ENCODE assay signal across 20 cellular contexts in genomic region chr2:36704475-36705150, GRCh38. TPM values are rescaled to one million over a fixed set of nuclear protein-coding genes. Genes with fewer than 3 reads are reported as not detected.
DNase-seq lines count a peak whose midpoint lies in the region; ATAC-seq and TF ChIP-seq lines count a peak whose summit lies in the region.
"Had no signal": no experiment of that assay in that cellular context is flagged by ENCODE, and none has a peak within 500 bp of the region (broad histone marks: within the 10 kb centered on the region; RNA-seq: fewer than 3 reads in every experiment).

No MANE protein-coding gene starts in this region.

- H3K4me2 ChIP-seq in neural progenitor cell = no peak overlapping the region

- H3K27ac Mint-ChIP-seq in neural progenitor cell = peak overlapping the region; percentile 82
- no peak overlapping the region for H3K27ac Mint-ChIP-seq in activated CD4-positive, alpha-beta memory T cell treated with anti-CD3 and anti-CD28 coated beads, Interleukin-2, amount 10 ng/mL, durations not matched to agents 7 days and 5 days
- H3K27ac Mint-ChIP-seq: activated naive CD8-positive, alpha-beta T cell; activated T-helper 1 cell treated with anti-CD3 and anti-CD28 coated beads, Interleukin-12 subunit alpha, Interleukin-12 subunit beta, Interleukin-2, Interleukin-4 antibody, amounts not matched to agents 30 ng/mL and 10 ng/mL and 1 ng/mL, durations not matched to agents 14 hours and 24 hours and 36 hours had no signal

- peaks cover 7% of the 10 kb centered on the region for H3K27me3 Mint-ChIP-seq in neural progenitor cell (ENCODE audit: insufficient read depth, low read depth)
- peaks cover 4% of the 10 kb centered on the region for H3K27me3 Mint-ChIP-seq in activated CD4-positive, alpha-beta memory T cell treated with anti-CD3 and anti-CD28 coated beads, Interleukin-2, amount 10 ng/mL, durations not matched to agents 7 days and 5 days

- peaks cover 5% of the 10 kb centered on the region for H3K9me3 Mint-ChIP-seq in neural progenitor cell
- H3K9me3 Mint-ChIP-seq in activated CD4-positive, alpha-beta memory T cell treated with anti-CD3 and anti-CD28 coated beads, Interleukin-2, amount 10 ng/mL, durations not matched to agents 7 days and 5 days = no peaks in the 10 kb centered on the region
- H3K9me3 Mint-ChIP-seq: activated T-helper 1 cell treated with anti-CD3 and anti-CD28 coated beads, Interleukin-12 subunit alpha, Interleukin-12 subunit beta, Interleukin-2, Interleukin-4 antibody, amounts not matched to agents 30 ng/mL and 10 ng/mL and 1 ng/mL, durations not matched to agents 14 hours and 24 hours and 36 hours had no signal

- peaks cover 26% of the 10 kb centered on the region for H3K4me1 Mint-ChIP-seq in neural progenitor cell
- no peaks in the 10 kb centered on the region for H3K4me1 Mint-ChIP-seq in activated CD4-positive, alpha-beta memory T cell treated with anti-CD3 and anti-CD28 coated beads, Interleukin-2, amount 10 ng/mL, durations not matched to agents 7 days and 5 days

- H3K4me1 ChIP-seq in adipocyte (ENCODE audit: control insufficient read depth, insufficient read depth, low read length) (peaks cover 53% of the 10 kb centered on the region), heart right ventricle (peaks cover 0 to 38% (median 13%) of the 10 kb centered on the region in 9 donors), neural progenitor cell (no peaks in the 10 kb centered on the region), thyroid gland (peaks cover 0 to 4% of the 10 kb centered on the region in 2 donors), breast epithelium (peaks cover 0 to 3% of the 10 kb centered on the region in 2 donors)
- H3K4me1 ChIP-seq: parathyroid adenoma had no signal

- no peak for TF ChIP-seq POLR2A in thyroid gland (IDR thresholded peaks at IDR 0.05)
- TF ChIP-seq POLR2A in breast epithelium (IDR thresholded peaks at IDR 0.05) = no peak

- no peak overlapping the region for H3K4me3 Mint-ChIP-seq in neural progenitor cell
- no peak overlapping the region for H3K4me3 Mint-ChIP-seq in activated CD4-positive, alpha-beta memory T cell treated with anti-CD3 and anti-CD28 coated beads, Interleukin-2, amount 10 ng/mL, durations not matched to agents 7 days and 5 days
- H3K4me3 Mint-ChIP-seq: activated naive CD8-positive, alpha-beta T cell; activated T-helper 1 cell treated with anti-CD3 and anti-CD28 coated beads, Interleukin-12 subunit alpha, Interleukin-12 subunit beta, Interleukin-2, Interleukin-4 antibody, amounts not matched to agents 30 ng/mL and 10 ng/mL and 1 ng/mL, durations not matched to agents 14 hours and 24 hours and 36 hours had no signal

- H3K27me3 ChIP-seq in adipocyte (replicated peaks; ENCODE audit: control insufficient read depth, insufficient read depth, low read length) (no peaks in the 10 kb centered on the region), heart right ventricle (peaks cover 0 to 12% (median 0%) of the 10 kb centered on the region in 7 donors), neural progenitor cell (no peaks in the 10 kb centered on the region), thyroid gland (no peaks in the 10 kb centered on the region), breast epithelium (no peaks in the 10 kb centered on the region)
- H3K27me3 ChIP-seq: left lung had no signal

- no peaks in the 10 kb centered on the region for H3K9me3 ChIP-seq in adipocyte (ENCODE audit: control insufficient read depth, low read length)
- no peaks in the 10 kb centered on the region for H3K9me3 ChIP-seq in heart right ventricle
- no peaks in the 10 kb centered on the region for H3K9me3 ChIP-seq in neural progenitor cell (ENCODE audit: low read depth)
- H3K9me3 ChIP-seq in thyroid gland = no peaks in the 10 kb centered on the region
- H3K9me3 ChIP-seq in breast epithelium = no peaks in the 10 kb centered on the region
- H3K9me3 ChIP-seq: left lung had no signal

- no peak for TF ChIP-seq CTCF in heart right ventricle (IDR thresholded peaks at IDR 0.05)
- TF ChIP-seq CTCF in neural progenitor cell (IDR thresholded peaks at IDR 0.05) = no peak
- no peak for TF ChIP-seq CTCF in thyroid gland (IDR thresholded peaks at IDR 0.05)
- TF ChIP-seq CTCF in breast epithelium (IDR thresholded peaks at IDR 0.05) = no peak

- no peaks in the 10 kb centered on the region for H3K36me3 Mint-ChIP-seq in neural progenitor cell
- no peaks in the 10 kb centered on the region for H3K36me3 Mint-ChIP-seq in activated CD4-positive, alpha-beta memory T cell treated with anti-CD3 and anti-CD28 coated beads, Interleukin-2, amount 10 ng/mL, durations not matched to agents 7 days and 5 days (ENCODE audit: low read depth)
- H3K36me3 Mint-ChIP-seq: activated naive CD8-positive, alpha-beta T cell had no signal

- CTCF ChIA-PET in activated CD4-positive, alpha-beta memory T cell treated with anti-CD3 and anti-CD28 coated beads, Interleukin-2, amount 10 ng/mL, durations not matched to agents 7 days and 5 days (lab: Charles Lee) = no interaction called here

- intact Hi-C loops in heart right ventricle (cut with DNase I) = no loop called here
- intact Hi-C loops in thyroid gland (cut with DNase I) = no loop called here
- intact Hi-C loops in breast epithelium (cut with DNase I; ENCODE audit: low total_unique reads) = no loop called here

- no peaks in the 10 kb centered on the region for H3F3A ChIP-seq in neural progenitor cell (ENCODE audit: low read depth)

- 63 to 70% methylated on average over 6 of the region's 6 CpGs for WGBS in heart right ventricle, 2 donors
- WGBS in thyroid gland, 2 donors = 65 to 67% methylated on average over 6 of the region's 6 CpGs

- DNase-seq in adipocyte (ENCODE audit: low read depth) (peak; percentile 75), heart right ventricle (no peak), neural progenitor cell (ENCODE audit: low spot score) (no peak), thyroid gland (no peak), breast epithelium (ENCODE audit: low spot score in 2 of 2) (no peak)
- DNase-seq in activated CD4-positive, alpha-beta memory T cell treated with anti-CD3 and anti-CD28 coated beads, Interleukin-2, amount 10 ng/mL, durations not matched to agents 7 days and 5 days = no peak
- no peak for DNase-seq in stimulated activated CD4-positive, alpha-beta T cell treated with anti-CD3 and anti-CD28 coated beads, Interleukin-1b, Interleukin-23, amount 100 ng/mL, for 48 hours
- DNase-seq: foreskin melanocyte, Kasumi-1, left lung, NCI-H1048, NCI-H2081 treated with DMSO at 0.1 percent for 48 hours, NCI-H510A, T-helper 9 cell had no signal

- no peaks in the 10 kb centered on the region for H4K20me1 ChIP-seq in neural progenitor cell (ENCODE audit: low read depth)

- H3K79me2 ChIP-seq in neural progenitor cell (ENCODE audit: low read depth) = no peaks in the 10 kb centered on the region
- H3K79me2 ChIP-seq: parathyroid adenoma had no signal

- peak overlapping the region; percentile 41 for H3K4me3 ChIP-seq in adipocyte (ENCODE audit: low read length)
- H3K4me3 ChIP-seq in heart right ventricle = no peak overlapping the region
- H3K4me3 ChIP-seq in neural progenitor cell = no peak overlapping the region
- H3K4me3 ChIP-seq in thyroid gland (replicated peaks in 1 of 3) = no peak overlapping the region
- H3K4me3 ChIP-seq in breast epithelium = no peak overlapping the region
- H3K4me3 ChIP-seq: left lung had no signal

- H2AFZ ChIP-seq in neural progenitor cell (replicated peaks) = no peak overlapping the region
- H2AFZ ChIP-seq: parathyroid adenoma had no signal

- no peaks in the 10 kb centered on the region for H3K36me3 ChIP-seq in adipocyte (ENCODE audit: control insufficient read depth, insufficient read depth, low read length, severe bottlenecking)
- no peaks in the 10 kb centered on the region for H3K36me3 ChIP-seq in heart right ventricle
- no peaks in the 10 kb centered on the region for H3K36me3 ChIP-seq in neural progenitor cell
- H3K36me3 ChIP-seq in thyroid gland = no peaks in the 10 kb centered on the region
- no peaks in the 10 kb centered on the region for H3K36me3 ChIP-seq in breast epithelium
- H3K36me3 ChIP-seq: left lung had no signal

- peak overlapping the region in 9 of 10 donors; percentile 2 to 69 (median 54) for H3K27ac ChIP-seq in heart right ventricle
- no peak overlapping the region for H3K27ac ChIP-seq in neural progenitor cell
- peak overlapping the region in 2 of 3 donors; percentile 10 to 24 for H3K27ac ChIP-seq in thyroid gland
- H3K27ac ChIP-seq in breast epithelium = peak overlapping the region in 1 of 2 donors; percentile 30
- H3K27ac ChIP-seq: left lung, parathyroid adenoma had no signal

- peak overlapping the region; percentile 77 for H3K9ac ChIP-seq in adipocyte (ENCODE audit: low read length)
- no peak overlapping the region for H3K9ac ChIP-seq in neural progenitor cell
- H3K9ac ChIP-seq: parathyroid adenoma had no signal

- POLR2A ChIA-PET in activated CD4-positive, alpha-beta memory T cell treated with anti-CD3 and anti-CD28 coated beads, Interleukin-2, amount 10 ng/mL, durations not matched to agents 7 days and 5 days (lab: Charles Lee) = no interaction called here

- peak in 7 of 8 donors; percentile 51 to 81 (median 67) for ATAC-seq in heart right ventricle
- ATAC-seq: activated CD4-positive, CD25-positive, alpha-beta regulatory T cell treated with anti-CD3 and anti-CD28 coated beads, Interleukin-2, amount 50 U/mL, for 24 hours; left lung; SK-N-SH treated with all-trans-retinoic acid at 6 μM for 48 hours had no signal

RNA-seq across cellular contexts. Expression of gene VIT, which starts 8.1 kb away (rescaled TPM):
- 10 to 100 TPM in 3 of 10 donors, 1 to 10 TPM in 7; 1.2 to 23.6 (median 4.7) TPM for total RNA-seq in heart right ventricle
- polyA plus RNA-seq in heart right ventricle = 1 to 10 TPM; 2.7 to 9.6 TPM
- not detected in 2 replicates for total RNA-seq in neural progenitor cell (ENCODE audit: low replicate concordance)
- 10 to 100 TPM in 3 of 4 donors, 1 to 10 TPM in 1; 9.4 to 24.7 (median 20.6) TPM for total RNA-seq in thyroid gland
- not detected for total RNA-seq in activated CD4-positive, alpha-beta memory T cell treated with anti-CD3 and anti-CD28 coated beads, Interleukin-2, amount 10 ng/mL, durations not matched to agents 7 days and 5 days
- 100 to 1,000 TPM in 1 of 3 donors, 1 to 10 TPM in 2; 7.9 to 136 (median 9.2) TPM for total RNA-seq in breast epithelium
- total RNA-seq: activated T-helper 1 cell treated with anti-CD3 and anti-CD28 coated beads, Interleukin-12 subunit alpha, Interleukin-12 subunit beta, Interleukin-2, Interleukin-4 antibody, amounts not matched to agents 30 ng/mL and 10 ng/mL and 1 ng/mL, durations not matched to agents 14 hours and 24 hours and 36 hours; HT1080 had no signal
